In genomic region chr10:62054408-62054807, GRCh38 we compare ENCODE assay signal across 10 cellular contexts.
DNase-seq lines count a peak whose midpoint lies in the region; ATAC-seq, FAIRE-seq and TF ChIP-seq lines count a peak whose summit lies in the region.
"Had no signal": no experiment of that assay in that cellular context is flagged by ENCODE, and none has a peak within 500 bp of the region (broad histone marks: within the 10 kb centered on the region; RNA-seq: fewer than 3 reads in every experiment).

No MANE protein-coding gene starts in this region.

- H3K36me3 ChIP-seq in ACC112 (ENCODE audit: insufficient read depth, low read length), result peaks cover 57% of the 10 kb centered on the region
- peaks cover 88% of the 10 kb centered on the region for H3K36me3 ChIP-seq in OCI-LY7 (ENCODE audit: insufficient read depth, low read length)
- peaks cover 24% of the 10 kb centered on the region for H3K36me3 ChIP-seq in lower lobe of right lung

- H2AFZ ChIP-seq in ACC112 (ENCODE audit: low read length, unreplicated experiment) (no peak overlapping the region), OCI-LY7 (ENCODE audit: low read length) (no peak overlapping the region)

- FAIRE-seq in RCC 7860 (lab: Jason Lieb, UNC), result no peak
- FAIRE-seq: G401.6 had no signal

- intact Hi-C loops in OCI-LY7 (cut with micrococcal nuclease; ENCODE audit: unreplicated experiment), result no loop called here
- intact Hi-C loops in lower lobe of right lung (cut with DNase I), result no loop called here

- H3K4me2 ChIP-seq in OCI-LY7 (ENCODE audit: low read length), result peak overlapping the region; percentile 5; the same call in 1 of the 2 replicates

- ATAC-seq in GM19035 (IDR thresholded peaks at IDR 0.05; ENCODE audit: unreplicated experiment) (peak; percentile 39), lower lobe of right lung (no peak), GM21423 (IDR thresholded peaks at IDR 0.05; ENCODE audit: unreplicated experiment) (no peak), GM21528 (IDR thresholded peaks at IDR 0.05; ENCODE audit: low FRiP score, unreplicated experiment) (no peak)

- H3K9me3 ChIP-seq in OCI-LY7 (ENCODE audit: low read length), result no peaks in the 10 kb centered on the region
- H3K9me3 ChIP-seq in lower lobe of right lung, result no peaks in the 10 kb centered on the region

- TF ChIP-seq CTCF in OCI-LY7 (conservative IDR thresholded peaks at IDR 0.05; ENCODE audit: low read length) (no peak), lower lobe of right lung (IDR thresholded peaks at IDR 0.05) (no peak)

- H3K27ac ChIP-seq in ACC112 (ENCODE audit: low read depth, low read length) (peak overlapping the region; percentile 3; the same call in 1 of the 2 replicates), OCI-LY7 (ENCODE audit: low read depth, low read length, poor library complexity, severe bottlenecking) (no peak overlapping the region), lower lobe of right lung (peak overlapping the region; percentile 48)
- H3K27ac ChIP-seq: VCaP had no signal

- CTCF ChIA-PET in OCI-LY7 (lab: Charles Lee; ENCODE audit: unreplicated experiment), result interaction anchor here (1.0 kb wide), 1 partner anchor 9 kb away, joined by 3 read pairs; no protein-coding TSS in a partner anchor

- POLR2A ChIA-PET in OCI-LY7 (lab: Charles Lee), result interaction anchor here (0.6 to 2.4 kb wide), 15 partner anchors 9 to 988 kb away, joined by 3 to 20 read pairs (median 4); no protein-coding TSS in a partner anchor

- no TSS peak for BruUV-seq in OCI-LY7 (replicated peaks; lab: Mats Ljungman, UMichigan)

- H3K79me2 ChIP-seq in ACC112 (ENCODE audit: control insufficient read depth, insufficient read depth, low read length, unreplicated experiment), result peaks cover 83% of the 10 kb centered on the region
- H3K79me2 ChIP-seq in OCI-LY7 (ENCODE audit: insufficient read depth, low read depth, low read length), result peaks cover 13% of the 10 kb centered on the region; the same call in 1 of the 2 replicates

- H3K4me1 ChIP-seq in ACC112 (ENCODE audit: control insufficient read depth, insufficient read depth, low read length, unreplicated experiment), result peaks cover 80% of the 10 kb centered on the region
- peaks cover 36% of the 10 kb centered on the region for H3K4me1 ChIP-seq in OCI-LY7 (ENCODE audit: insufficient read depth, low read length, poor library complexity, severe bottlenecking)
- H3K4me1 ChIP-seq in lower lobe of right lung, result peaks cover 77% of the 10 kb centered on the region

- DNase-seq in OCI-LY7 (ENCODE audit: low spot score), result no peak
- no peak for DNase-seq in lower lobe of right lung
- no peak for DNase-seq in NCI-H1092 (lab: John Stamatoyannopoulos, UW)
- no peak for DNase-seq in RCC 7860 (ENCODE audit: low spot score)

- no peaks in the 10 kb centered on the region for H3K9me2 ChIP-seq in OCI-LY7 (ENCODE audit: insufficient read depth, low read length)

- no peaks in the 10 kb centered on the region for H4K20me1 ChIP-seq in OCI-LY7 (ENCODE audit: insufficient read depth, low read length)

- peak overlapping the region; percentile 56 for H3K4me3 ChIP-seq in ACC112 (ENCODE audit: low read depth, low read length)
- no peak overlapping the region for H3K4me3 ChIP-seq in OCI-LY7 (ENCODE audit: low read depth, low read length, poor library complexity, severe bottlenecking)
- H3K4me3 ChIP-seq in lower lobe of right lung, result no peak overlapping the region

- H3K27me3 ChIP-seq in ACC112 (ENCODE audit: insufficient read depth, low read length), result no peaks in the 10 kb centered on the region
- H3K27me3 ChIP-seq in lower lobe of right lung (ENCODE audit: low read depth), result no peaks in the 10 kb centered on the region
